14 cellular contexts compared by ENCODE assay signal in the genomic region with DNA sequence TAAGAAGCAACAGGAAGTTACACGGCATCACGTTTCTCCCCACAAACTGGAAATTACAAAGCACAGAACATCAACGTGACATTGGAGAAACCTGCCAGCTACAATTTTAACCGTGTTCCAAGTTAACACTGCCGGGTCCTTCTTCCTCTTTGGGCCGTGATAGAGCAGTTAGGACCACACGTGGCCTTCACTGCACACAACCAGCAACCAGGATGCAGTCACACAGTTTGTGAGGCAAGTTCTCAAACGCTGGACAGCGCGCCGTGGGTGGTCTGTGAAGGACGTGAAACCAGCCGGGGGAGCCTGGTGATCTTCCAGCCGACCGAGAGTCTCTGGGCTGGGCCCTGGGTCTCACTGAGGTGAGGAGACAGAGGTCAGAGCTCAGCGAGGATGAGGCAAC. TPM values are rescaled to one million over a fixed set of nuclear protein-coding genes. Genes with fewer than 3 reads are reported as not detected.
DNase-seq lines count a peak whose midpoint lies in the region; ATAC-seq and TF ChIP-seq lines count a peak whose summit lies in the region.
"Had no signal": no experiment of that assay in that cellular context is flagged by ENCODE, and none has a peak within 500 bp of the region (broad histone marks: within the 10 kb centered on the region; RNA-seq: fewer than 3 reads in every experiment).

No MANE protein-coding gene starts in this region.

- H3K4me3 Mint-ChIP-seq in natural killer cell, result no peak overlapping the region
- H3K4me3 Mint-ChIP-seq: stimulated activated naive B cell treated with anti-CD40 and anti-IgM and Interleukin-4, amounts not matched to agents 10 μg/mL and 1 μg/mL and 100 μg/mL, for 72 hours had no signal

- no peaks in the 10 kb centered on the region for H3K27me3 ChIP-seq in body of pancreas

- H3K36me3 Mint-ChIP-seq in natural killer cell, result no peaks in the 10 kb centered on the region
- H3K36me3 Mint-ChIP-seq: stimulated activated naive B cell treated with anti-CD40 and anti-IgM and Interleukin-4, amounts not matched to agents 10 μg/mL and 1 μg/mL and 100 μg/mL, for 72 hours had no signal

- no peaks in the 10 kb centered on the region for H3K27me3 Mint-ChIP-seq in natural killer cell (ENCODE audit: low read depth in 2 of 2)

- peak overlapping the region in 1 of 2 donors; percentile 15 for H3K27ac Mint-ChIP-seq in natural killer cell
- H3K27ac Mint-ChIP-seq: stimulated activated naive B cell treated with anti-CD40 and anti-IgM and Interleukin-4, amounts not matched to agents 10 μg/mL and 1 μg/mL and 100 μg/mL, for 72 hours had no signal

- no peak overlapping the region for H3K4me3 ChIP-seq in body of pancreas
- H3K4me3 ChIP-seq: dorsolateral prefrontal cortex, left lung had no signal

- ATAC-seq in body of pancreas (no peak), natural killer cell (no peak)
- ATAC-seq: left lung; stimulated activated naive B cell treated with anti-CD40 and anti-IgM and Interleukin-4, amounts not matched to agents 10 μg/mL and 1 μg/mL and 100 μg/mL, for 72 hours had no signal

- H3K27ac ChIP-seq in body of pancreas, result no peak overlapping the region
- H3K27ac ChIP-seq: dorsolateral prefrontal cortex, left lung had no signal

- peaks cover 16 to 36% of the 10 kb centered on the region in 2 donors for H3K4me1 Mint-ChIP-seq in natural killer cell
- H3K4me1 Mint-ChIP-seq: stimulated activated naive B cell treated with anti-CD40 and anti-IgM and Interleukin-4, amounts not matched to agents 10 μg/mL and 1 μg/mL and 100 μg/mL, for 72 hours had no signal

- no peak for TF ChIP-seq CTCF in body of pancreas (IDR thresholded peaks at IDR 0.05)
- TF ChIP-seq CTCF in natural killer cell (IDR thresholded peaks at IDR 0.05), result no peak

- H3K4me1 ChIP-seq in body of pancreas, result peaks cover 24% of the 10 kb centered on the region

- peaks cover 0 to 2% of the 10 kb centered on the region in 2 donors for H3K9me3 Mint-ChIP-seq in natural killer cell

- no peaks in the 10 kb centered on the region for H3K36me3 ChIP-seq in body of pancreas (replicated peaks in 1 of 2; ENCODE audit: insufficient read depth in 1 of 2, low read depth in 2 of 2)
- H3K36me3 ChIP-seq: left lung had no signal

- no peak for TF ChIP-seq POLR2A in body of pancreas (IDR thresholded peaks at IDR 0.05)

- 59 to 61% methylated on average over 16 of the region's 16 CpGs for WGBS in body of pancreas, 2 donors

- H3K9me3 ChIP-seq in body of pancreas, result peaks cover 0 to 4% (median 0%) of the 10 kb centered on the region in 3 donors

- intact Hi-C loops in body of pancreas (cut with DNase I) (no loop called here), natural killer cell (cut with micrococcal nuclease) (no loop called here)

- peak; percentile 1 for DNase-seq in stimulated activated CD4-positive, alpha-beta T cell treated with anti-CD3 and anti-CD28 coated beads, Interleukin-4, amount 100 ng/mL, for 24 hours
- no peak for DNase-seq in stimulated activated CD4-positive, alpha-beta T cell treated with anti-CD3 and anti-CD28 coated beads, Interleukin-15, amount 100 ng/mL, for 24 hours
- DNase-seq in body of pancreas (peak in 3 of 4 donors; percentile 1 to 9 (median 9)), natural killer cell (peak; percentile 1), ureter (ENCODE audit: low spot score) (peak; percentile 41), NCI-H2171 treated with DMSO at 0.1 percent for 48 hours (lab: John Stamatoyannopoulos, UW) (no peak), HuH-7 (ENCODE audit: low spot score) (no peak), nucleus accumbens (lab: John Stamatoyannopoulos, UW) (no peak)
- DNase-seq: hippocampal formation; NCI-H1930; stimulated activated naive B cell treated with anti-CD40 and anti-IgM and Interleukin-4, amounts not matched to agents 10 μg/mL and 1 μg/mL and 100 μg/mL, for 72 hours had no signal

RNA-seq across cellular contexts. Expression of a gene that starts 14.6 kb away (rescaled TPM):
- under 1 TPM; 0.26 to 0.33 TPM for total RNA-seq in body of pancreas
- total RNA-seq in natural killer cell, result 100 to 1,000 TPM; 227 to 325 (median 237) TPM
- 2.3 TPM for total RNA-seq in ureter

RNA-seq across cellular contexts. Expression of a gene that starts 14.7 kb away (rescaled TPM):
- total RNA-seq in body of pancreas (1 to 10 TPM in 1 of 2 donors, not detected in 1; 5.9 TPM), natural killer cell (100 to 1,000 TPM; 268 to 327 (median 299) TPM), ureter (4.3 TPM)

RNA-seq across cellular contexts. Expression of a gene that starts 16.7 kb away (rescaled TPM):
- total RNA-seq in body of pancreas (1 to 10 TPM in 1 of 2 donors, not detected in 1; 3.0 TPM), natural killer cell (10 to 100 TPM; 10.8 to 16.8 (median 16.0) TPM), ureter (7.9 TPM)
- total RNA-seq: fibroblast of lung had no signal

Comparison
In these comparisons a context has a peak if more than half of its experiments do, and no peak if none do; other contexts are left out.
1. DNase-seq: peak in stimulated activated CD4-positive, alpha-beta T cell treated with anti-CD3 and anti-CD28 coated beads, Interleukin-4, amount 100 ng/mL, for 24 hours (single experiment), body of pancreas (3 of 4), natural killer cell (single experiment) and ureter (single experiment); none in stimulated activated CD4-positive, alpha-beta T cell treated with anti-CD3 and anti-CD28 coated beads, Interleukin-15, amount 100 ng/mL, for 24 hours (single experiment), NCI-H2171 treated with DMSO at 0.1 percent for 48 hours (single experiment), HuH-7 (single experiment) and nucleus accumbens (0 of 56).
2. RNA of a gene that starts 14.6 kb away (total RNA-seq): 227 to 325 TPM in natural killer cell; 2.3 TPM in ureter (single experiment) and 0.26 to 0.33 TPM in body of pancreas; every median in the first group is over 10 times any median in the second.
3. RNA of a gene that starts 14.7 kb away (total RNA-seq): 268 to 327 TPM in natural killer cell; 5.9 TPM in body of pancreas and 4.3 TPM in ureter (single experiment); every median in the first group is over 10 times any median in the second.